Comparison of ENCODE assay signal across 24 cellular contexts in the genomic region with DNA sequence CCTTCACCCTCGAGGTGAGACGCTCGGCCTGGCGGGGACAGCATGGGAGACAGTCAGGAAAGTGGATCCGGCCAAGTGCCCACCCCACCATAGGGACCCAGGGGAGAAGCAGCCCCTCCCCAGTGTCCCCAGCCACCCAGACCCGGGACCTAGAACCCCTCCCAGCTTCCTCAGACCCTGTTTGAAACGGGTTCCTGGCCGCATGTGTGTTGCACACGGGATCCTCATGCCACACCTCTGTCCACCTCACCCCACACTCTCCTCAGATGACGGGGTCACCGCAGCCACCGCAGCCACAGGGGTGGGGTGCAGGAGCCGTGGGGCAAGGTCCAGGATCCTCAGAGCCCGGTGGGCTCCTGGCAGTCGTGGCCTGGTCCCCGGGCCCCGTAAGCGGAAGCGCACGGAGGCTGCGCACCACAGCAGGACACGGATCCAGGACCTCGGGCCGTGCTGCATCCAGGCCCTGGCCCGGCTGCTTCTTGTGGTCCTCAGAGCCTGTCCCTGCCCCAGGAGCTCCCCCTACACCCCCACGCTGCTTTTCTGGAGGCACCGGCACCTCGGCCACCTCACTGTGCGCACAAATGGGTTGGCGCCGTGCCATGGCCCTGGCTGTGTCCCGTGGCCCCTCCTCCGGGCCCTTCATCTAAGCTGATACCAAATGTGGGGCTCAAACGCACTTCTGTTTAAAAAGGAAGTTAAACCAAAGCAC. TPM values are rescaled to one million over a fixed set of nuclear protein-coding genes. Genes with fewer than 3 reads are reported as not detected.
"Had no signal": no experiment of that assay in that cellular context is flagged by ENCODE, and none has a peak within 500 bp of the region (broad histone marks: within the 10 kb centered on the region; RNA-seq: fewer than 3 reads in every experiment).

No MANE protein-coding gene starts in this region.

- H3K36me3 Mint-ChIP-seq: natural killer cell treated with Interleukin-12 subunit alpha and Interleukin-12 subunit beta and Interleukin-15 and Interleukin-18, amount 100 ng/mL, for 72 hours had no signal

- FAIRE-seq: astrocyte, endothelial cell of umbilical vein had no signal

- H3K27ac Mint-ChIP-seq: activated naive CD4-positive, alpha-beta T cell treated with anti-CD3 and anti-CD28 coated beads for 36 hours; activated T-helper 2 cell treated with anti-CD3 and anti-CD28 coated beads, Interferon-gamma antibody, Interleukin-2, Interleukin-4, amounts not matched to agents 10 μg/mL and 5 μg/mL and 100 μg/mL, durations not matched to agents 14 hours and 24 hours and 36 hours; natural killer cell treated with Interleukin-12 subunit alpha and Interleukin-12 subunit beta and Interleukin-15 and Interleukin-18, amount 100 ng/mL, for 72 hours; T-helper 1 cell treated with Interleukin-12 subunit alpha and Interleukin-12 subunit beta and Interleukin-4 antibody, amounts not matched to agents 30 μg/mL and 1 μg/mL, for 36 hours had no signal

- H3K4me3 Mint-ChIP-seq: activated naive CD4-positive, alpha-beta T cell treated with anti-CD3 and anti-CD28 coated beads for 36 hours; natural killer cell treated with Interleukin-12 subunit alpha and Interleukin-12 subunit beta and Interleukin-15 and Interleukin-18, amount 100 ng/mL, for 72 hours; T-helper 1 cell treated with Interleukin-12 subunit alpha and Interleukin-12 subunit beta and Interleukin-4 antibody, amounts not matched to agents 30 μg/mL and 1 μg/mL, for 36 hours had no signal

- H3K9me3 Mint-ChIP-seq: activated naive CD4-positive, alpha-beta T cell treated with anti-CD3 and anti-CD28 coated beads for 36 hours; activated T-helper 2 cell treated with anti-CD3 and anti-CD28 coated beads, Interferon-gamma antibody, Interleukin-2, Interleukin-4, amounts not matched to agents 10 μg/mL and 5 μg/mL and 100 μg/mL, durations not matched to agents 14 hours and 24 hours and 36 hours; natural killer cell treated with Interleukin-12 subunit alpha and Interleukin-12 subunit beta and Interleukin-15 and Interleukin-18, amount 100 ng/mL, for 72 hours; T-helper 1 cell treated with Interleukin-12 subunit alpha and Interleukin-12 subunit beta and Interleukin-4 antibody, amounts not matched to agents 30 μg/mL and 1 μg/mL, for 36 hours had no signal

- ATAC-seq: gastroesophageal sphincter had no signal

- DNase-seq: activated CD4-positive, alpha-beta T cell treated with anti-CD3 and anti-CD28 coated beads for 1 hour; activated CD4-positive, alpha-beta T cell treated with anti-CD3 and anti-CD28 coated beads, Interleukin-2, amount 50 U/mL, for 4 hours; activated naive CD4-positive, alpha-beta T cell treated with anti-CD3 and anti-CD28 coated beads for 36 hours; dermis blood vessel endothelial cell; effector memory CD4-positive, alpha-beta T cell; heart right ventricle; nucleus accumbens; retina; stomach; trophoblast cell had no signal

- H3K27me3 ChIP-seq: breast epithelium, esophagus muscularis mucosa, heart right ventricle, stomach had no signal

- H3K4me3 ChIP-seq: breast epithelium, esophagus muscularis mucosa, gastroesophageal sphincter, heart right ventricle, lung, SJSA1, stomach had no signal

- H3K4me1 ChIP-seq: breast epithelium, esophagus muscularis mucosa, gastroesophageal sphincter, heart right ventricle, SJSA1, stomach had no signal

- H3K27me3 Mint-ChIP-seq: natural killer cell treated with Interleukin-12 subunit alpha and Interleukin-12 subunit beta and Interleukin-15 and Interleukin-18, amount 100 ng/mL, for 72 hours had no signal

- H3K36me3 ChIP-seq: breast epithelium, esophagus muscularis mucosa, gastroesophageal sphincter, heart right ventricle, stomach had no signal

- H3K27ac ChIP-seq: breast epithelium, esophagus muscularis mucosa, gastroesophageal sphincter, heart right ventricle, SJSA1, stomach had no signal

RNA-seq across cellular contexts. Expression of gene TERT, which starts 15.3 kb away (rescaled TPM):
- total RNA-seq: cerebellum, endothelial cell of umbilical vein, esophagus muscularis mucosa, gastroesophageal sphincter, heart right ventricle, lung, skeletal muscle tissue, temporal lobe had no signal
- polyA plus RNA-seq: heart right ventricle had no signal

RNA-seq across cellular contexts. Expression of gene SLC6A18, which starts 54.4 kb away (rescaled TPM):
- total RNA-seq: activated naive CD4-positive, alpha-beta T cell treated with anti-CD3 and anti-CD28 coated beads for 36 hours; activated T-helper 2 cell treated with anti-CD3 and anti-CD28 coated beads, Interferon-gamma antibody, Interleukin-2, Interleukin-4, amounts not matched to agents 10 μg/mL and 5 μg/mL and 100 μg/mL, durations not matched to agents 14 hours and 24 hours and 36 hours; astrocyte; breast epithelium; cerebellum; dermis blood vessel endothelial cell; endothelial cell of umbilical vein; esophagus muscularis mucosa; gastroesophageal sphincter; heart right ventricle; lung; natural killer cell treated with Interleukin-12 subunit alpha and Interleukin-12 subunit beta and Interleukin-15 and Interleukin-18, amount 100 ng/mL, for 72 hours; SJSA1; skeletal muscle tissue; stomach; temporal lobe had no signal
- polyA plus RNA-seq: adipose tissue, endothelial cell of umbilical vein, heart right ventricle, lung, stomach had no signal
